In genomic region chr16:73530529-73530928, GRCh38 we compare ENCODE assay signal across 9 cellular contexts.
"Had no signal": no experiment of that assay in that cellular context is flagged by ENCODE, and none has a peak within 500 bp of the region (broad histone marks: within the 10 kb centered on the region; RNA-seq: fewer than 3 reads in every experiment).

No MANE protein-coding gene starts in this region.

- H3K4me1 ChIP-seq: HAP-1 had no signal

- H3K4me3 ChIP-seq: GM23248, HAP-1 had no signal

- H3K4me2 ChIP-seq: KMS-11 had no signal

- H3K36me3 ChIP-seq: HAP-1 had no signal

- H3K9me3 ChIP-seq: HAP-1 had no signal

- DNase-seq: GM23248, GOT3, H7, HFFc6, KBM-7 had no signal

- ATAC-seq: HCT116 had no signal

- H2AFZ ChIP-seq: GM23248 had no signal

- H3K9ac ChIP-seq: GM23248, KMS-11 had no signal

- H3K27ac ChIP-seq: GM23248, HL-60, KMS-11 had no signal
